Comparison of ENCODE assay signal across 8 cellular contexts in the genomic region with DNA sequence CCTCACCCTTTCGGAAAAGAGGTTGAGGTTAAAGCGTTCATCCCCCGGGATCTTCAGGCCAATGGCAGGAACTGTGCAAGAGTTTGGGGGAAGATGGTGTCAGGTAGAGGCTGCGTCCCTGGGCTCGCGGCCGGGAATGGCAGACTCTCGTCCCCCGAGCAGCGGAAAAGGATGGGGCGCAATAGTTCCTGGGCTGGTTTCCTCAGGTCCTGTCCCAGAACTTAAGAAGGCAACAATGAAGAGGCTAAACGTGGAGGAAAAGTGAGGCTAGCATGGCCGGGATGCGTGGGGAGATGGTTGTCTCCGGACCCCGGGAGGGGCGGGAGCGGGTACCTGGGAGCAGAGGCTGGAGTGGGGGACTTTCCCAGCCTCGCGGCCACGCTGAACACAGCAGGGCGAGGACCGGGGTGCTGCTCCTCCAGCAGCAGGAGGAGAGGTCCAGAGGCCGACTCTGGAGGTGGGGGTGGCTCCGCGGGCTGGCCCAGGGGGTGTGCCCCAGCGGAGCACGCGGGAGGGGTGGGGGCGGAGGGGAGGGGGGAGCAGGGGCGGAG. TPM values are rescaled to one million over a fixed set of nuclear protein-coding genes. Genes with fewer than 3 reads are reported as not detected.
DNase-seq lines count a peak whose midpoint lies in the region; ATAC-seq and TF ChIP-seq lines count a peak whose summit lies in the region.

No MANE protein-coding gene starts in this region.

- intact Hi-C loops in vagina (cut with DNase I): no loop called here

- TF ChIP-seq POLR2A in vagina (IDR thresholded peaks at IDR 0.05): no peak

- peaks cover 43% of the 10 kb centered on the region for H3K4me1 Mint-ChIP-seq in memory B cell

- ATAC-seq in memory B cell (ENCODE audit: low read depth): peak; percentile 5
- no peak for ATAC-seq in GM18870 (IDR thresholded peaks at IDR 0.05; ENCODE audit: unreplicated experiment)

- no peaks in the 10 kb centered on the region for H3K27me3 Mint-ChIP-seq in memory B cell

- H3K9me3 Mint-ChIP-seq in memory B cell: no peaks in the 10 kb centered on the region

- no peak for TF ChIP-seq CTCF in choroid plexus epithelial cell (conservative IDR thresholded peaks at IDR 0.05; ENCODE audit: low read depth, low read length)
- no peak for TF ChIP-seq CTCF in vagina (IDR thresholded peaks at IDR 0.05)

- H3K27ac Mint-ChIP-seq in memory B cell: peak overlapping the region; percentile 100

- no peaks in the 10 kb centered on the region for H3K36me3 ChIP-seq in vagina

- H3K27ac ChIP-seq in vagina: no peak overlapping the region

- H3K4me1 ChIP-seq in vagina: peaks cover 9% of the 10 kb centered on the region

- H3K36me3 Mint-ChIP-seq in memory B cell: peaks cover 2% of the 10 kb centered on the region

- H3K4me3 ChIP-seq in choroid plexus epithelial cell (ENCODE audit: low read depth, low read length) (peak overlapping the region; percentile 36), vagina (peak overlapping the region; percentile 52 to 55)

- no peaks in the 10 kb centered on the region for H3K9me3 ChIP-seq in vagina

- peak in 2 of 3 experiments; percentile 66 to 73 for DNase-seq in NCI-H1417 (lab: John Stamatoyannopoulos, UW)
- DNase-seq in NCI-H1417 treated with DMSO at 0.1 percent for 48 hours (lab: John Stamatoyannopoulos, UW): no peak
- peak; percentile 52 for DNase-seq in NCI-H69 (lab: John Stamatoyannopoulos, UW)
- no peak for DNase-seq in choroid plexus epithelial cell (ENCODE audit: low read depth)
- peak in 1 of 2 donors; percentile 63 for DNase-seq in memory B cell (ENCODE audit: low spot score in 2 of 2)
- no peak for DNase-seq in vagina (ENCODE audit: extremely low spot score in 2 of 2)
- no peak for DNase-seq in SHP77 treated with DMSO at 0.1 percent for 48 hours (lab: John Stamatoyannopoulos, UW)

- peak overlapping the region; percentile 99 for H3K4me3 Mint-ChIP-seq in memory B cell

- no peaks in the 10 kb centered on the region for H3K27me3 ChIP-seq in vagina

RNA-seq across cellular contexts. Expression of gene IRF5, which starts 0.9 kb away (rescaled TPM):
- total RNA-seq in vagina: 15.0 TPM

RNA-seq across cellular contexts. Expression of gene KCP, which starts 28.1 kb away (rescaled TPM):
- total RNA-seq in vagina: 1.2 TPM

Comparison
In these comparisons a context has a peak if more than half of its experiments do, and no peak if none do; other contexts are left out.
1. DNase-seq: peak in NCI-H1417 (2 of 3) and NCI-H69 (single experiment); none in NCI-H1417 treated with DMSO at 0.1 percent for 48 hours (single experiment), choroid plexus epithelial cell (single experiment), vagina (0 of 2) and SHP77 treated with DMSO at 0.1 percent for 48 hours (single experiment).